ENCODE assay signal across 30 cellular contexts in the genomic region with DNA sequence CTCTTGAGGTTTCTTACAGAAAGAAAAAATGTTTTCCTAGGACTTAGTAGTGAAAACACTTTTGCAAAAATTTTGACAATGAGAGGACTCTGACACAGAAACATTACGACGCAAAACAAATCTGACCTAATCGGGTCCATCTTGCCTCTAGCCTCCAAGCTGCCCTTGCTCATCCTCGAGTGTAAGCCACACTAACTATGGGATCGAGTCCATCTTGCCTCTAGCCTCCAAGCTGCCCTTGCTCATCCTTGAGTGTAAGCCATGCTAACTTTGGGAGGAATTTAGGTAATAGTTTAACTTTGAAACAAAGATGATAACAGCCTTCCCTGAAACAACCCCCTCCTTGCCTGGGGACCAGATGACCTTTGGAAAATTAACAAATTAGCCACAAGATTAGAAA.
"Had no signal": no experiment of that assay in that cellular context is flagged by ENCODE, and none has a peak within 500 bp of the region (broad histone marks: within the 10 kb centered on the region; RNA-seq: fewer than 3 reads in every experiment).

No MANE protein-coding gene starts in this region.

- H2AFZ ChIP-seq: PC-9 had no signal

- ATAC-seq: activated CD8-positive, alpha-beta T cell treated with anti-CD3 and anti-CD28 coated beads for 36 hours; activated T-cell treated with anti-CD3 and anti-CD28 coated beads, Interleukin-2, amount 50 U/mL, for 72 hours; activated T-helper 17 cell treated with anti-CD3 and anti-CD28 coated beads, Interleukin-2, amount 50 U/mL, for 72 hours had no signal

- H3K4me1 Mint-ChIP-seq: activated CD4-positive, alpha-beta T cell treated with anti-CD3 and anti-CD28 coated beads, Interleukin-2, amount 10 ng/mL, durations not matched to agents 24 days and 14 days; activated naive CD4-positive, alpha-beta T cell treated with anti-CD3 and anti-CD28 coated beads, Interleukin-2, amount 50 U/mL, for 24 hours; activated naive CD8-positive, alpha-beta T cell treated with anti-CD3 and anti-CD28 coated beads, Interleukin-2, amount 10 ng/mL, durations not matched to agents 7 days and 5 days; activated T-helper 17 cell treated with anti-CD3 and anti-CD28 coated beads, Interleukin-2, amount 50 U/mL, for 72 hours had no signal

- H3K36me3 ChIP-seq: ascending aorta, cardiac muscle cell, SJCRH30 had no signal

- DNase-seq: activated CD4-positive, alpha-beta T cell treated with anti-CD3 and anti-CD28 coated beads, Interleukin-2, amount 10 ng/mL, durations not matched to agents 24 days and 14 days; activated CD4-positive, alpha-beta T cell treated with anti-CD3 and anti-CD28 coated beads, Interleukin-2, amount 50 U/mL, for 4 hours; activated CD8-positive, alpha-beta T cell treated with anti-CD3 and anti-CD28 coated beads for 36 hours; activated effector memory CD4-positive, alpha-beta T cell treated with anti-CD3 and anti-CD28 coated beads, Interleukin-2, amount 50 U/mL, for 16 hours; activated naive CD4-positive, alpha-beta T cell; activated naive CD8-positive, alpha-beta T cell treated with anti-CD3 and anti-CD28 coated beads, Interleukin-2, amount 10 ng/mL, durations not matched to agents 7 days and 5 days; activated T-cell treated with anti-CD3 and anti-CD28 coated beads, Interleukin-2, amount 50 U/mL, for 1 hour; activated T-cell treated with anti-CD3 and anti-CD28 coated beads, Interleukin-2, amount 50 U/mL, for 72 hours; amygdala; NCI-H1092 treated with DMSO at 0.1 percent for 48 hours; NCI-H1417; NCI-H146; NCI-H187; NCI-H2029 treated with DMSO at 0.1 percent for 48 hours; NCI-H2171 treated with DMSO at 0.1 percent for 48 hours; NCI-H2227 treated with DMSO at 0.1 percent for 48 hours; NCI-H446; NCI-H510A treated with DMSO at 0.1 percent for 48 hours; NCI-H526 treated with DMSO at 0.1 percent for 48 hours; PC-9; SHP77; SJCRH30 had no signal

- H3K4me1 ChIP-seq: ascending aorta, SJCRH30 had no signal

- FAIRE-seq: RCC 7860, TTC549 had no signal

- H3K27me3 ChIP-seq: ascending aorta, cardiac muscle cell, SJCRH30 had no signal

- H3K4me3 Mint-ChIP-seq: activated CD4-positive, alpha-beta T cell treated with anti-CD3 and anti-CD28 coated beads, Interleukin-2, amount 10 ng/mL, durations not matched to agents 24 days and 14 days; activated CD8-positive, alpha-beta T cell treated with anti-CD3 and anti-CD28 coated beads for 36 hours; activated naive CD4-positive, alpha-beta T cell treated with anti-CD3 and anti-CD28 coated beads, Interleukin-2, amount 50 U/mL, for 24 hours; activated naive CD8-positive, alpha-beta T cell treated with anti-CD3 and anti-CD28 coated beads, Interleukin-2, amount 10 ng/mL, durations not matched to agents 7 days and 5 days; activated T-cell treated with anti-CD3 and anti-CD28 coated beads, Interleukin-2, amount 50 U/mL, for 72 hours; activated T-helper 17 cell treated with anti-CD3 and anti-CD28 coated beads, Interleukin-2, amount 50 U/mL, for 72 hours had no signal

- H3K9me3 Mint-ChIP-seq: activated CD4-positive, alpha-beta T cell treated with anti-CD3 and anti-CD28 coated beads, Interleukin-2, amount 10 ng/mL, durations not matched to agents 24 days and 14 days; activated CD8-positive, alpha-beta T cell treated with anti-CD3 and anti-CD28 coated beads for 36 hours; activated naive CD4-positive, alpha-beta T cell treated with anti-CD3 and anti-CD28 coated beads, Interleukin-2, amount 50 U/mL, for 24 hours; activated naive CD8-positive, alpha-beta T cell treated with anti-CD3 and anti-CD28 coated beads, Interleukin-2, amount 10 ng/mL, durations not matched to agents 7 days and 5 days had no signal

- H3K36me3 Mint-ChIP-seq: activated naive CD4-positive, alpha-beta T cell treated with anti-CD3 and anti-CD28 coated beads, Interleukin-2, amount 50 U/mL, for 24 hours; activated naive CD8-positive, alpha-beta T cell treated with anti-CD3 and anti-CD28 coated beads, Interleukin-2, amount 10 ng/mL, durations not matched to agents 7 days and 5 days had no signal

- H3K4me2 ChIP-seq: PC-9 had no signal

- H3K27ac Mint-ChIP-seq: activated CD4-positive, alpha-beta T cell treated with anti-CD3 and anti-CD28 coated beads, Interleukin-2, amount 10 ng/mL, durations not matched to agents 24 days and 14 days; activated CD8-positive, alpha-beta T cell treated with anti-CD3 and anti-CD28 coated beads for 36 hours; activated naive CD4-positive, alpha-beta T cell treated with anti-CD3 and anti-CD28 coated beads, Interleukin-2, amount 50 U/mL, for 24 hours; activated naive CD8-positive, alpha-beta T cell treated with anti-CD3 and anti-CD28 coated beads, Interleukin-2, amount 10 ng/mL, durations not matched to agents 7 days and 5 days; activated T-cell treated with anti-CD3 and anti-CD28 coated beads, Interleukin-2, amount 50 U/mL, for 72 hours; activated T-helper 17 cell treated with anti-CD3 and anti-CD28 coated beads, Interleukin-2, amount 50 U/mL, for 72 hours had no signal

- H3K27ac ChIP-seq: ascending aorta, cardiac muscle cell, PC-9, RWPE1, SJCRH30, SK-N-MC had no signal

- H3K9me3 ChIP-seq: ascending aorta, SJCRH30 had no signal

- H3K4me3 ChIP-seq: ascending aorta, cardiac muscle cell, PC-9, SJCRH30, SK-N-MC had no signal

- H3K27me3 Mint-ChIP-seq: activated CD4-positive, alpha-beta T cell treated with anti-CD3 and anti-CD28 coated beads, Interleukin-2, amount 10 ng/mL, durations not matched to agents 24 days and 14 days; activated CD8-positive, alpha-beta T cell treated with anti-CD3 and anti-CD28 coated beads for 36 hours; activated naive CD4-positive, alpha-beta T cell treated with anti-CD3 and anti-CD28 coated beads, Interleukin-2, amount 50 U/mL, for 24 hours; activated naive CD8-positive, alpha-beta T cell treated with anti-CD3 and anti-CD28 coated beads, Interleukin-2, amount 10 ng/mL, durations not matched to agents 7 days and 5 days; activated T-helper 17 cell treated with anti-CD3 and anti-CD28 coated beads, Interleukin-2, amount 50 U/mL, for 72 hours had no signal
